16 cellular contexts compared by ENCODE assay signal in genomic region chr1:17607644-17608581, GRCh38.
"Had no signal": no experiment of that assay in that cellular context is flagged by ENCODE, and none has a peak within 500 bp of the region (broad histone marks: within the 10 kb centered on the region; RNA-seq: fewer than 3 reads in every experiment).

No MANE protein-coding gene starts in this region.

- H3K27ac ChIP-seq: epithelial cell of prostate, foreskin keratinocyte, pancreas, testis had no signal

- ATAC-seq: effector memory CD8-positive, alpha-beta T cell; naive thymus-derived CD4-positive, alpha-beta T cell; stimulated activated naive CD8-positive, alpha-beta T cell treated with anti-CD3 and anti-CD28 coated beads, Interleukin-15, amount 100 ng/mL, for 72 hours had no signal

- H3K9me3 ChIP-seq: heart left ventricle, pancreas, testis had no signal

- H3K4me1 Mint-ChIP-seq: stimulated activated naive B cell treated with anti-CD40 and anti-IgM and Interleukin-4, amounts not matched to agents 10 μg/mL and 1 μg/mL and 100 μg/mL, for 72 hours had no signal

- H3K4me1 ChIP-seq: foreskin keratinocyte had no signal

- H3K4me3 ChIP-seq: heart left ventricle, pancreas, smooth muscle cell, testis had no signal

- H3K27me3 ChIP-seq: foreskin keratinocyte, heart left ventricle, pancreas, testis had no signal

- H3K9me3 Mint-ChIP-seq: effector memory CD8-positive, alpha-beta T cell; naive thymus-derived CD4-positive, alpha-beta T cell; stimulated activated naive B cell treated with anti-CD40 and anti-IgM and Interleukin-4, amounts not matched to agents 10 μg/mL and 1 μg/mL and 100 μg/mL, for 72 hours; stimulated activated naive CD8-positive, alpha-beta T cell treated with anti-CD3 and anti-CD28 coated beads, Interleukin-15, amount 100 ng/mL, for 72 hours had no signal

- H3K36me3 Mint-ChIP-seq: naive thymus-derived CD4-positive, alpha-beta T cell; stimulated activated naive B cell treated with anti-CD40 and anti-IgM and Interleukin-4, amounts not matched to agents 10 μg/mL and 1 μg/mL and 100 μg/mL, for 72 hours had no signal

- H3K27ac Mint-ChIP-seq: effector memory CD8-positive, alpha-beta T cell; naive thymus-derived CD4-positive, alpha-beta T cell; progenitor cell of endocrine pancreas; stimulated activated naive B cell treated with anti-CD40 and anti-IgM and Interleukin-4, amounts not matched to agents 10 μg/mL and 1 μg/mL and 100 μg/mL, for 72 hours; stimulated activated naive CD8-positive, alpha-beta T cell treated with anti-CD3 and anti-CD28 coated beads, Interleukin-15, amount 100 ng/mL, for 72 hours had no signal

- H3K4me3 Mint-ChIP-seq: effector memory CD8-positive, alpha-beta T cell; naive thymus-derived CD4-positive, alpha-beta T cell; stimulated activated naive B cell treated with anti-CD40 and anti-IgM and Interleukin-4, amounts not matched to agents 10 μg/mL and 1 μg/mL and 100 μg/mL, for 72 hours; stimulated activated naive CD8-positive, alpha-beta T cell treated with anti-CD3 and anti-CD28 coated beads, Interleukin-15, amount 100 ng/mL, for 72 hours had no signal

- H3K27me3 Mint-ChIP-seq: progenitor cell of endocrine pancreas had no signal

- DNase-seq: effector memory CD8-positive, alpha-beta T cell; foreskin keratinocyte; heart left ventricle; hippocampal formation; left colon; left ventricle myocardium superior; naive thymus-derived CD4-positive, alpha-beta T cell; pancreas; stimulated activated CD4-positive, alpha-beta T cell treated with anti-CD3 and anti-CD28 coated beads, Interleukin-4, amount 100 ng/mL, for 4 hours; stimulated activated naive B cell treated with anti-CD40 and anti-IgM and Interleukin-4, amounts not matched to agents 10 μg/mL and 1 μg/mL and 100 μg/mL, for 72 hours; stimulated activated naive CD8-positive, alpha-beta T cell treated with anti-CD3 and anti-CD28 coated beads, Interleukin-15, amount 100 ng/mL, for 72 hours; testis; trophoblast cell had no signal

- H3K4me2 ChIP-seq: smooth muscle cell had no signal
